In the genomic region with DNA sequence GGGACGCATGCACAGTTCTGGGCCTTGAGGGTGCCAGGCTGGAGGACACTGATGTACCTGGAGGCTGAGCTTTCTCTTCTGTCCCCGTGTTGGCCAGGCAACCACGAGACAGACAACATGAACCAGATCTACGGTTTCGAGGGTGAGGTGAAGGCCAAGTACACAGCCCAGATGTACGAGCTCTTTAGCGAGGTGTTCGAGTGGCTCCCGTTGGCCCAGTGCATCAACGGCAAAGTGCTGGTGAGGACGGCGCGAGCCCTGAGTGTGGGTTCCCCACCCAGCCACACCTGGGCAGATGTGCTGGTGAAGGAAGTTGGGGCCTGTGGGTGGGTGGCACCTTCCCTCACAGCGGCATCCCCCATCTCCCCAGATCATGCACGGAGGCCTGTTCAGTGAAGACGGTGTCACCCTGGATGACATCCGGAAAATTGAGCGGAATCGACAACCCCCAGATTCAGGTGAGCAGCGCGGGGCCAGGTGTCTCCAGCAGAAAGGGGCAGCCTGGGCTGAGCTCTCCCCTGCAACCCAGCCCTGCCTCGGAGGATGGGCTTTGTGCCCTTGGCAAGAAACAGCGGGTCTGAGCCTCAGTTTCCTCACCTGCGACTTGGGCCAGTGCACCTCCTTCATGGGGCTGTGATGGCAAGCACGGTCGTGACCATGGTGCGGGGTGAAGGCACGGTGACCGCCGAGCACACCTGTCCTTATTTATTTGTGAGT, we compare ENCODE assay signal across 14 cellular contexts. TPM values are rescaled to one million over a fixed set of nuclear protein-coding genes. Genes with fewer than 3 reads are reported as not detected.
"Had no signal": no experiment of that assay in that cellular context is flagged by ENCODE, and none has a peak within 500 bp of the region (broad histone marks: within the 10 kb centered on the region; RNA-seq: fewer than 3 reads in every experiment).

No MANE protein-coding gene starts in this region.

- ATAC-seq: activated CD8-positive, alpha-beta memory T cell treated with anti-CD3 and anti-CD28 coated beads, Interleukin-2, amount 10 ng/mL, durations not matched to agents 7 days and 5 days; activated T-cell treated with anti-CD3 and anti-CD28 coated beads, Interleukin-2, amount 50 U/mL, for 4 hours; effector memory CD8-positive, alpha-beta T cell; naive thymus-derived CD8-positive, alpha-beta T cell; stimulated activated naive CD8-positive, alpha-beta T cell treated with anti-CD3 and anti-CD28 coated beads, Interleukin-15, amount 100 ng/mL, for 72 hours had no signal

- H3K4me3 ChIP-seq: SK-N-MC had no signal

- H3K27ac ChIP-seq: epithelial cell of prostate, SK-N-MC, VCaP had no signal

- DNase-seq: activated CD4-positive, alpha-beta memory T cell treated with anti-CD3 and anti-CD28 coated beads for 36 hours; activated CD8-positive, alpha-beta memory T cell treated with anti-CD3 and anti-CD28 coated beads, Interleukin-2, amount 10 ng/mL, durations not matched to agents 7 days and 5 days; activated effector memory CD4-positive, alpha-beta T cell treated with anti-CD3 and anti-CD28 coated beads, Interleukin-2, amount 50 U/mL, for 16 hours; activated T-cell treated with anti-CD3 and anti-CD28 coated beads, Interleukin-2, amount 50 U/mL, for 4 hours; cerebellar nuclear complex; dermis blood vessel endothelial cell; effector memory CD8-positive, alpha-beta T cell; foreskin melanocyte; immature natural killer cell; naive thymus-derived CD8-positive, alpha-beta T cell; stimulated activated naive CD8-positive, alpha-beta T cell treated with anti-CD3 and anti-CD28 coated beads, Interleukin-15, amount 100 ng/mL, for 72 hours had no signal

RNA-seq across cellular contexts. Expression of a gene that starts 26.2 kb away (rescaled TPM):
- total RNA-seq: activated CD4-positive, alpha-beta memory T cell treated with anti-CD3 and anti-CD28 coated beads for 36 hours; activated CD8-positive, alpha-beta memory T cell treated with anti-CD3 and anti-CD28 coated beads, Interleukin-2, amount 10 ng/mL, durations not matched to agents 7 days and 5 days; naive thymus-derived CD8-positive, alpha-beta T cell had no signal

RNA-seq across cellular contexts. Expression of a gene that starts 41.6 kb away (rescaled TPM):
- total RNA-seq: activated CD4-positive, alpha-beta memory T cell treated with anti-CD3 and anti-CD28 coated beads for 36 hours; activated CD8-positive, alpha-beta memory T cell treated with anti-CD3 and anti-CD28 coated beads, Interleukin-2, amount 10 ng/mL, durations not matched to agents 7 days and 5 days; activated T-cell treated with anti-CD3 and anti-CD28 coated beads, Interleukin-2, amount 50 U/mL, for 4 hours; dermis blood vessel endothelial cell; naive thymus-derived CD8-positive, alpha-beta T cell had no signal
